ENCODE assay signal across 17 cellular contexts in the genomic region with DNA sequence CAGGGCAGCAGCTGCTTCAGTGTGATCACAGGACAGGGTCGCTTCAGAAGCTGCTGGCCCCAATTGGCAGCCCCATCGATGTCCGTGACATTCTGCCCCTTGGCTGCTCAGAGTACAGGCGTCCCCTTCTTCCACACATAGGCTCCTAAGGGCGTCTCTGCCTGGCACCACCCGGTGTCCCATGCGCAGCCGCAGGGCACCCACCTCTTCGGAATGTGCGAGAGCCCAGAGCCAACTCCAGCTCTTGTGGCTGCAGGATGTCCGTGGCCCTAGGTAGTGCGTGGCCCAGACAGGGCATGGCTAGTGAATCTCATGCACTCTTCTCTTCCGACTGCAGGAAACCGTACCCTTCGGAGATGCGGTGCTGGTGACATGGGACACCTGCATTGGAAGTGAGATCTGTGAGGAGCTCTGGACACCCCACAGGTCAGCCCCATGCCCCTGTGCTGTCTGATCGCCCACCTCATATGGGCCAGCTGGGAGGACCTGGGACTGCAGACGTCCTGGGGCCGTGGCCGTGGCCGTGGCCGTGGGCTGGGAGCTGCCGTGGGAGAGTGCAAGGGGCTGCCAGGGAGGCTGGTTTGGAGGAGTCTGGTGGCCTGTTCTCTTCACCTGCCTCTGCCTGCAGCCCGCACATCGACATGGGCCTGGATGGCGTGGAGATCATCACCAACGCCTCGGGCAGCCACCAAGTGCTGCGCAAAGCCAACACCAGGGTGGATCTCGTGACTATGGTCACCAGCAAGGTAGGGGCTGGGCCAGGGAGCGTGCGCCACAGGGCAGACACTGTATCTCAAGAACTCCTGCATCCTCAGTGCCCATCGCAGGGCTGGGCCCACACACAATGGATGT. TPM values are rescaled to one million over a fixed set of nuclear protein-coding genes. Genes with fewer than 3 reads are reported as not detected.
DNase-seq lines count a peak whose midpoint lies in the region; ATAC-seq and TF ChIP-seq lines count a peak whose summit lies in the region.
"Had no signal": no experiment of that assay in that cellular context is flagged by ENCODE, and none has a peak within 500 bp of the region (broad histone marks: within the 10 kb centered on the region; RNA-seq: fewer than 3 reads in every experiment).

No MANE protein-coding gene starts in this region.

- H2BK12ac ChIP-seq in neuronal stem cell (ENCODE audit: low read length), result no peak overlapping the region

- H3K36me3 Mint-ChIP-seq in natural killer cell treated with Interleukin-12 subunit alpha and Interleukin-12 subunit beta and Interleukin-15 and Interleukin-18, amount 100 ng/mL, for 72 hours, result peaks cover 2% of the 10 kb centered on the region
- H3K36me3 Mint-ChIP-seq in natural killer cell, result no peaks in the 10 kb centered on the region

- H2BK15ac ChIP-seq in neuronal stem cell (ENCODE audit: low read length), result no peak overlapping the region

- peaks cover 2% of the 10 kb centered on the region in 2 donors for H3K9me3 ChIP-seq in neuronal stem cell (replicated peaks in 1 of 2; ENCODE audit: control insufficient read depth in 2 of 2, insufficient read depth in 1 of 2, low read depth in 1 of 2, low read length in 2 of 2)
- no peaks in the 10 kb centered on the region for H3K9me3 ChIP-seq in upper lobe of right lung
- H3K9me3 ChIP-seq: A549, BE2C had no signal

- no peaks in the 10 kb centered on the region for H3K9me3 Mint-ChIP-seq in natural killer cell treated with Interleukin-12 subunit alpha and Interleukin-12 subunit beta and Interleukin-15 and Interleukin-18, amount 100 ng/mL, for 72 hours
- H3K9me3 Mint-ChIP-seq in natural killer cell, result no peaks in the 10 kb centered on the region
- H3K9me3 Mint-ChIP-seq: CD4-positive, CD25-positive, alpha-beta regulatory T cell had no signal

- H3K79me1 ChIP-seq in neuronal stem cell (ENCODE audit: low read depth, low read length), result no peaks in the 10 kb centered on the region

- no peak overlapping the region for H3K27ac Mint-ChIP-seq in natural killer cell treated with Interleukin-12 subunit alpha and Interleukin-12 subunit beta and Interleukin-15 and Interleukin-18, amount 100 ng/mL, for 72 hours
- H3K27ac Mint-ChIP-seq in natural killer cell, result no peak overlapping the region
- H3K27ac Mint-ChIP-seq: CD4-positive, CD25-positive, alpha-beta regulatory T cell had no signal

- H2BK120ac ChIP-seq in neuronal stem cell (ENCODE audit: low read depth, low read length), result no peak overlapping the region

- no peak overlapping the region for H3K9ac ChIP-seq in neuronal stem cell (ENCODE audit: low read depth, low read length, poor library complexity)
- H3K9ac ChIP-seq: GM23248 had no signal

- H3K4me3 Mint-ChIP-seq in natural killer cell treated with Interleukin-12 subunit alpha and Interleukin-12 subunit beta and Interleukin-15 and Interleukin-18, amount 100 ng/mL, for 72 hours, result no peak overlapping the region
- H3K4me3 Mint-ChIP-seq in natural killer cell, result no peak overlapping the region
- H3K4me3 Mint-ChIP-seq: CD4-positive, CD25-positive, alpha-beta regulatory T cell had no signal

- H3K27me3 ChIP-seq in neuronal stem cell (ENCODE audit: control insufficient read depth in 3 of 3, insufficient read depth in 3 of 3, low read depth in 1 of 3, low read length in 3 of 3), result no peaks in the 10 kb centered on the region
- H3K27me3 ChIP-seq in upper lobe of right lung, result no peaks in the 10 kb centered on the region
- H3K27me3 ChIP-seq: BE2C had no signal

- no peak overlapping the region for H4K8ac ChIP-seq in neuronal stem cell (ENCODE audit: low read depth, low read length)

- H3K36me3 ChIP-seq in neuronal stem cell (replicated peaks in 1 of 2; ENCODE audit: control insufficient read depth in 2 of 2, insufficient read depth in 2 of 2, low read length in 2 of 2), result peaks cover 10 to 60% of the 10 kb centered on the region in 2 donors
- peaks cover 67% of the 10 kb centered on the region for H3K36me3 ChIP-seq in upper lobe of right lung
- H3K36me3 ChIP-seq: BE2C had no signal

- H3K4me2 ChIP-seq in neuronal stem cell (ENCODE audit: insufficient read depth, low read length, poor library complexity, severe bottlenecking), result no peak overlapping the region
- H3K4me2 ChIP-seq: A549 had no signal

- peak overlapping the region; percentile 61 for H2BK5ac ChIP-seq in neuronal stem cell (ENCODE audit: low read length)

- TF ChIP-seq CTCF in natural killer cell (IDR thresholded peaks at IDR 0.05) (no peak), VCaP (conservative IDR thresholded peaks at IDR 0.05) (no peak), upper lobe of right lung (IDR thresholded peaks at IDR 0.05) (no peak)

- H3K14ac ChIP-seq in neuronal stem cell (ENCODE audit: low read length), result no peak overlapping the region

- H4K91ac ChIP-seq in neuronal stem cell (ENCODE audit: low read depth, low read length, poor library complexity), result no peak overlapping the region

- H3K27ac ChIP-seq in VCaP (peak overlapping the region; percentile 81; the same call in 1 of the 2 replicates), neuronal stem cell (replicated peaks; ENCODE audit: low read length) (no peak overlapping the region), upper lobe of right lung (no peak overlapping the region)
- H3K27ac ChIP-seq: A549, GM23248 had no signal

- no peak overlapping the region for H2AK5ac ChIP-seq in neuronal stem cell (ENCODE audit: low read depth, low read length)

- ATAC-seq in natural killer cell treated with Interleukin-12 subunit alpha and Interleukin-12 subunit beta and Interleukin-15 and Interleukin-18, amount 100 ng/mL, for 72 hours, result peak in 1 of 2 donors; percentile 21
- ATAC-seq in natural killer cell, result no peak
- ATAC-seq in upper lobe of right lung, result peak; percentile 6
- no peak for ATAC-seq in GM21447 (IDR thresholded peaks at IDR 0.05; ENCODE audit: unreplicated experiment)
- ATAC-seq: A549, HCT116, HepG2 had no signal

- DNase-seq in natural killer cell treated with Interleukin-12 subunit alpha and Interleukin-12 subunit beta and Interleukin-15 and Interleukin-18, amount 100 ng/mL, for 72 hours (ENCODE audit: low spot score), result peak; percentile 49
- DNase-seq in natural killer cell, result no peak
- DNase-seq in neuronal stem cell (ENCODE audit: low spot score), result no peak
- DNase-seq in upper lobe of right lung, result no peak
- no peak for DNase-seq in SHP77 (lab: John Stamatoyannopoulos, UW)
- DNase-seq in HuH-7.5 (ENCODE audit: low spot score), result no peak
- DNase-seq: BE2C; CD4-positive, CD25-positive, alpha-beta regulatory T cell; DMS53; GF-D8; GM23248 had no signal

- H3K4me1 ChIP-seq in neuronal stem cell (ENCODE audit: control insufficient read depth in 2 of 2, insufficient read depth in 1 of 2, low read depth in 1 of 2, low read length in 2 of 2) (peaks cover 0 to 9% of the 10 kb centered on the region in 2 donors), upper lobe of right lung (no peaks in the 10 kb centered on the region)
- H3K4me1 ChIP-seq: A549, BE2C had no signal

- peak overlapping the region; percentile 27 for H3K18ac ChIP-seq in neuronal stem cell (ENCODE audit: low read length)

- WGBS in neuronal stem cell (ENCODE audit: extremely low coverage in 2 of 2, insufficient read length in 2 of 2, insufficient replicate concordance in 1 of 2), 2 donors, result no CpG with 5 or more reads among the region's 33 CpGs

- H3K23ac ChIP-seq in neuronal stem cell (ENCODE audit: low read depth, low read length, poor library complexity), result peak overlapping the region; percentile 94

- H3K4me1 Mint-ChIP-seq in natural killer cell treated with Interleukin-12 subunit alpha and Interleukin-12 subunit beta and Interleukin-15 and Interleukin-18, amount 100 ng/mL, for 72 hours (ENCODE audit: low read depth in 2 of 2), result no peaks in the 10 kb centered on the region
- peaks cover 0 to 6% of the 10 kb centered on the region in 2 donors for H3K4me1 Mint-ChIP-seq in natural killer cell

- no peak overlapping the region for H3K4ac ChIP-seq in neuronal stem cell (ENCODE audit: low read length)

- intact Hi-C loops in natural killer cell (cut with micrococcal nuclease) (no loop called here), upper lobe of right lung (cut with DNase I) (no loop called here)

- H3K4me3 ChIP-seq in neuronal stem cell (ENCODE audit: low read length in 2 of 2) (peak overlapping the region in 1 of 2 donors; percentile 38), upper lobe of right lung (no peak overlapping the region)
- H3K4me3 ChIP-seq: A549, GM23248 had no signal

- no peaks in the 10 kb centered on the region for H3K27me3 Mint-ChIP-seq in natural killer cell treated with Interleukin-12 subunit alpha and Interleukin-12 subunit beta and Interleukin-15 and Interleukin-18, amount 100 ng/mL, for 72 hours
- H3K27me3 Mint-ChIP-seq in natural killer cell (ENCODE audit: low read depth in 2 of 2), result no peaks in the 10 kb centered on the region
- H3K27me3 Mint-ChIP-seq: CD4-positive, CD25-positive, alpha-beta regulatory T cell had no signal

- no peak overlapping the region for H2AFZ ChIP-seq in neuronal stem cell (ENCODE audit: low read length)
- H2AFZ ChIP-seq: GM23248 had no signal

RNA-seq across cellular contexts. Expression of gene NADSYN1, which starts 20.2 kb away (rescaled TPM):
- total RNA-seq in natural killer cell treated with Interleukin-12 subunit alpha and Interleukin-12 subunit beta and Interleukin-15 and Interleukin-18, amount 100 ng/mL, for 72 hours, result 100 to 1,000 TPM; 117 to 129 TPM
- total RNA-seq in natural killer cell, result 100 to 1,000 TPM; 134 to 156 (median 150) TPM
- polyA plus RNA-seq in neuronal stem cell (2013, experiment 1 of 2), result 16.3 TPM
- 16.8 TPM for polyA plus RNA-seq in neuronal stem cell (2013, experiment 2 of 2)
- total RNA-seq in upper lobe of right lung, result 91.3 TPM

RNA-seq across cellular contexts. Expression of gene DHCR7, which starts 25.0 kb away (rescaled TPM):
- total RNA-seq in natural killer cell treated with Interleukin-12 subunit alpha and Interleukin-12 subunit beta and Interleukin-15 and Interleukin-18, amount 100 ng/mL, for 72 hours, result 100 to 1,000 TPM in 1 of 2 donors, 10 to 100 TPM in 1; 75.8 to 104 TPM
- total RNA-seq in natural killer cell, result 10 to 100 TPM; 12.5 to 18.1 (median 15.9) TPM
- 138 TPM for polyA plus RNA-seq in neuronal stem cell (2013, experiment 1 of 2)
- 140 TPM for polyA plus RNA-seq in neuronal stem cell (2013, experiment 2 of 2)
- total RNA-seq in upper lobe of right lung, result 105 TPM

RNA-seq across cellular contexts. Expression of gene KRTAP5-7, which starts 53.9 kb away (rescaled TPM):
- under 1 TPM in 1 of 2 donors, not detected in 1; 0.26 TPM for total RNA-seq in natural killer cell treated with Interleukin-12 subunit alpha and Interleukin-12 subunit beta and Interleukin-15 and Interleukin-18, amount 100 ng/mL, for 72 hours
- total RNA-seq in natural killer cell (under 1 TPM in 2 of 3 donors, not detected in 1; 0.19 to 0.25 TPM), upper lobe of right lung (0.46 TPM)
- 0.03 TPM for polyA plus RNA-seq in neuronal stem cell (2013, experiment 1 of 2)
- polyA plus RNA-seq in neuronal stem cell (2013, experiment 2 of 2), result not detected
- total RNA-seq: CD4-positive, CD25-positive, alpha-beta regulatory T cell; GM23248; HepG2 had no signal
- polyA plus RNA-seq: A549; AG04450; CD4-positive, CD25-positive, alpha-beta regulatory T cell; GM23248 had no signal
